Comparison of ENCODE assay signal across 14 cellular contexts in genomic region chr19:49986354-49986753, GRCh38. TPM values are rescaled to one million over a fixed set of nuclear protein-coding genes. Genes with fewer than 3 reads are reported as not detected.
DNase-seq lines count a peak whose midpoint lies in the region; ATAC-seq and TF ChIP-seq lines count a peak whose summit lies in the region.
"Had no signal": no experiment of that assay in that cellular context is flagged by ENCODE, and none has a peak within 500 bp of the region (broad histone marks: within the 10 kb centered on the region; RNA-seq: fewer than 3 reads in every experiment).

No MANE protein-coding gene starts in this region.

- H3K27ac ChIP-seq in dorsolateral prefrontal cortex, result no peak overlapping the region
- H3K27ac ChIP-seq: GM23248 had no signal

- H3K27ac Mint-ChIP-seq in T-helper 17 cell (peak overlapping the region; percentile 82), glutamatergic neuron (ENCODE audit: unreplicated experiment) (peak overlapping the region; percentile 0)

- peaks cover 7% of the 10 kb centered on the region for H3K9me3 Mint-ChIP-seq in glutamatergic neuron (ENCODE audit: unreplicated experiment)

- peak; percentile 9 for DNase-seq in Right ventricle myocardium inferior (ENCODE audit: missing footprints)
- DNase-seq in left ventricle myocardium superior, result no peak
- no peak for DNase-seq in T-helper 17 cell
- DNase-seq in glutamatergic neuron, result no peak
- DNase-seq in hepatic stellate cell (ENCODE audit: low spot score), result no peak
- DNase-seq in dorsolateral prefrontal cortex, result no peak
- DNase-seq: DMS153 had no signal

- H3K27me3 ChIP-seq in dorsolateral prefrontal cortex, result no peaks in the 10 kb centered on the region

- TF ChIP-seq CTCF in glutamatergic neuron (IDR thresholded peaks at IDR 0.05; ENCODE audit: partially characterized antibody, unreplicated experiment) (no peak), dorsolateral prefrontal cortex (IDR thresholded peaks at IDR 0.05 in 54 of 56, conservative IDR thresholded peaks at IDR 0.05 in 2 of 56; ENCODE audit: low read depth in 1 of 56, partially characterized antibody in 56 of 56) (no peak)

- intact Hi-C loops in Right ventricle myocardium inferior (cut with DNase I) (no loop called here), left ventricle myocardium superior (cut with micrococcal nuclease) (loop anchor here (10.0 kb wide), 1 partner anchor 52 kb away; no protein-coding TSS in a partner anchor), dorsolateral prefrontal cortex (cut with DNase I) (no loop called here)

- H3K4me1 Mint-ChIP-seq in T-helper 17 cell (peaks cover 14% of the 10 kb centered on the region), glutamatergic neuron (ENCODE audit: low read depth, unreplicated experiment) (no peaks in the 10 kb centered on the region)

- H3K27me3 Mint-ChIP-seq in T-helper 17 cell, result no peaks in the 10 kb centered on the region
- peaks cover 8% of the 10 kb centered on the region for H3K27me3 Mint-ChIP-seq in glutamatergic neuron (ENCODE audit: unreplicated experiment)
- H3K27me3 Mint-ChIP-seq: CD4-positive, alpha-beta memory T cell had no signal

- H3K4me3 Mint-ChIP-seq in T-helper 17 cell, result peak overlapping the region; percentile 55
- no peak overlapping the region for H3K4me3 Mint-ChIP-seq in glutamatergic neuron (ENCODE audit: unreplicated experiment)

- ATAC-seq in Right ventricle myocardium inferior (no peak), left ventricle myocardium superior (no peak), T-helper 17 cell (no peak)

- no peaks in the 10 kb centered on the region for H3K9me3 ChIP-seq in T-helper 17 cell (ENCODE audit: control insufficient read depth, low read length, poor library complexity, severe bottlenecking)
- H3K9me3 ChIP-seq: Caco-2 had no signal

- H3K36me3 Mint-ChIP-seq in T-helper 17 cell (ENCODE audit: low read depth), result peaks cover 3% of the 10 kb centered on the region
- no peaks in the 10 kb centered on the region for H3K36me3 Mint-ChIP-seq in glutamatergic neuron (ENCODE audit: unreplicated experiment)

- H3K4me3 ChIP-seq in dorsolateral prefrontal cortex, result no peak overlapping the region
- H3K4me3 ChIP-seq: GM23248 had no signal

RNA-seq across cellular contexts. Expression of gene SIGLEC11, which starts 25.4 kb away (rescaled TPM):
- total RNA-seq in Right ventricle myocardium inferior (0.60 TPM), left ventricle myocardium superior (0.59 TPM), T-helper 17 cell (not detected), glutamatergic neuron (ENCODE audit: unreplicated experiment) (not detected), dorsolateral prefrontal cortex (1 to 10 TPM in 38 of 120 experiments, under 1 TPM in 78, not detected in 4; 0.15 to 5.0 (median 0.72) TPM)
- total RNA-seq: A172; A673; Caco-2; CD4-positive, alpha-beta memory T cell; GM23248; H1; H7 had no signal

RNA-seq across cellular contexts. Expression of gene VRK3, which starts 38.8 kb away (rescaled TPM):
- 22.9 TPM for total RNA-seq in Right ventricle myocardium inferior
- 22.8 TPM for total RNA-seq in left ventricle myocardium superior
- 10 to 100 TPM; 67.2 to 79.3 TPM for total RNA-seq in T-helper 17 cell
- total RNA-seq in glutamatergic neuron (ENCODE audit: unreplicated experiment), result 44.5 TPM
- total RNA-seq in dorsolateral prefrontal cortex, result 10 to 100 TPM; 38.8 to 67.5 (median 53.3) TPM

RNA-seq across cellular contexts. Expression of gene ZNF473, which starts 39.5 kb away (rescaled TPM):
- total RNA-seq in Right ventricle myocardium inferior (3.2 TPM), left ventricle myocardium superior (3.6 TPM), T-helper 17 cell (1 to 10 TPM; 7.0 to 8.9 TPM), glutamatergic neuron (ENCODE audit: unreplicated experiment) (13.4 TPM), dorsolateral prefrontal cortex (10 to 100 TPM in 60 of 120 experiments, 1 to 10 TPM in 60; 5.5 to 28.5 (median 10.0) TPM)

RNA-seq across cellular contexts. Expression of gene NUP62, which starts 57.0 kb away (rescaled TPM):
- total RNA-seq in Right ventricle myocardium inferior, result 30.4 TPM
- 28.4 TPM for total RNA-seq in left ventricle myocardium superior
- 10 to 100 TPM; 46.8 to 62.4 TPM for total RNA-seq in T-helper 17 cell
- total RNA-seq in glutamatergic neuron (ENCODE audit: unreplicated experiment), result 65.4 TPM
- total RNA-seq in dorsolateral prefrontal cortex, result 10 to 100 TPM; 27.0 to 56.5 (median 36.4) TPM

RNA-seq across cellular contexts. Expression of gene ATF5, which starts 57.3 kb away (rescaled TPM):
- total RNA-seq in Right ventricle myocardium inferior (10.4 TPM), left ventricle myocardium superior (8.0 TPM), T-helper 17 cell (10 to 100 TPM; 31.8 to 36.0 TPM), glutamatergic neuron (ENCODE audit: unreplicated experiment) (138 TPM), dorsolateral prefrontal cortex (10 to 100 TPM in 65 of 120 experiments, 1 to 10 TPM in 55; 5.5 to 19.9 (median 10.1) TPM)
